1 cellular context compared by ENCODE assay signal in genomic region chr4:2047031-2047660, GRCh38.
TF ChIP-seq lines count a peak whose summit lies in the region.

No MANE protein-coding gene starts in this region.

TF ChIP-seq in H1, 55 proteins besides CTCF, POLR2A, EP300 and RAD21 (continued from another document):
- TF ChIP-seq EZH2 (IDR thresholded peaks at IDR 0.05; ENCODE audit: low read depth, low read length, severe bottlenecking) (no peak), E2F6 (IDR thresholded peaks at IDR 0.05) (no peak), ASH2L (IDR thresholded peaks at IDR 0.05; ENCODE audit: low read length) (no peak), USF2 (IDR thresholded peaks at IDR 0.05; ENCODE audit: low read length) (no peak), SIRT6 (IDR thresholded peaks at IDR 0.05; ENCODE audit: low read length) (no peak), SP4 (IDR thresholded peaks at IDR 0.05; ENCODE audit: low read length) (no peak), SIX5 (IDR thresholded peaks at IDR 0.05; ENCODE audit: low read depth, low read length) (no peak), CHD7 (IDR thresholded peaks at IDR 0.05; ENCODE audit: insufficient replicate concordance, low read length) (no peak), POLR2AphosphoS5 (IDR thresholded peaks at IDR 0.05; ENCODE audit: low read depth, low read length) (no peak), CREB1 (IDR thresholded peaks at IDR 0.05) (no peak), JUND (IDR thresholded peaks at IDR 0.05; ENCODE audit: low read length) (no peak), EGR1 (IDR thresholded peaks at IDR 0.05; ENCODE audit: borderline replicate concordance, low read depth, low read length) (no peak)
